In genomic region chr4:85737254-85737653, GRCh38 we compare ENCODE assay signal across 18 cellular contexts.
"Had no signal": no experiment of that assay in that cellular context is flagged by ENCODE, and none has a peak within 500 bp of the region (broad histone marks: within the 10 kb centered on the region; RNA-seq: fewer than 3 reads in every experiment).

No MANE protein-coding gene starts in this region.

- H3K36me3 ChIP-seq: esophagus squamous epithelium, left ventricle myocardium inferior, neural progenitor cell, pancreas, right lobe of liver, tibial nerve, WERI-Rb-1 had no signal

- H3K4me1 ChIP-seq: neural progenitor cell, right lobe of liver had no signal

- H3K27ac ChIP-seq: esophagus squamous epithelium, left ventricle myocardium inferior, neural progenitor cell, pancreas, right lobe of liver, WERI-Rb-1 had no signal

- ATAC-seq: effector memory CD8-positive, alpha-beta T cell; pancreas; stimulated activated effector memory CD8-positive, alpha-beta T cell treated with anti-CD3 and anti-CD28 coated beads, Interleukin-12 subunit alpha, Interleukin-12 subunit beta, amount 100 ng/mL, for 72 hours had no signal

- H3K36me3 Mint-ChIP-seq: activated naive CD8-positive, alpha-beta T cell; immature natural killer cell; neural progenitor cell; stimulated activated effector memory CD8-positive, alpha-beta T cell treated with anti-CD3 and anti-CD28 coated beads, Interleukin-12 subunit alpha, Interleukin-12 subunit beta, amount 100 ng/mL, for 72 hours had no signal

- H2AFZ ChIP-seq: neural progenitor cell had no signal

- H3K4me3 Mint-ChIP-seq: activated naive CD8-positive, alpha-beta T cell; effector memory CD8-positive, alpha-beta T cell; immature natural killer cell; neural progenitor cell; stimulated activated effector memory CD8-positive, alpha-beta T cell treated with anti-CD3 and anti-CD28 coated beads, Interleukin-12 subunit alpha, Interleukin-12 subunit beta, amount 100 ng/mL, for 72 hours had no signal

- H3K4me3 ChIP-seq: esophagus squamous epithelium, left ventricle myocardium inferior, neural progenitor cell, pancreas, right lobe of liver, tibial nerve had no signal

- H3K9ac ChIP-seq: neural progenitor cell had no signal

- H3K4me1 Mint-ChIP-seq: immature natural killer cell; neural progenitor cell; stimulated activated effector memory CD8-positive, alpha-beta T cell treated with anti-CD3 and anti-CD28 coated beads, Interleukin-12 subunit alpha, Interleukin-12 subunit beta, amount 100 ng/mL, for 72 hours had no signal

- H3K27ac Mint-ChIP-seq: activated naive CD8-positive, alpha-beta T cell; effector memory CD8-positive, alpha-beta T cell; immature natural killer cell; neural progenitor cell; stimulated activated effector memory CD8-positive, alpha-beta T cell treated with anti-CD3 and anti-CD28 coated beads, Interleukin-12 subunit alpha, Interleukin-12 subunit beta, amount 100 ng/mL, for 72 hours had no signal

- H3K9me3 ChIP-seq: esophagus squamous epithelium, left ventricle myocardium inferior, pancreas, right lobe of liver, tibial nerve had no signal

- H3K27me3 ChIP-seq: esophagus squamous epithelium, neural progenitor cell, pancreas, right lobe of liver, tibial nerve had no signal

- DNase-seq: activated CD4-positive, alpha-beta T cell treated with anti-CD3 and anti-CD28 coated beads, Interleukin-2, amount 50 U/mL, for 4 hours; dermis blood vessel endothelial cell; effector memory CD8-positive, alpha-beta T cell; esophagus squamous epithelium; immature natural killer cell; kidney glomerular epithelial cell; left ventricle myocardium inferior; mammary epithelial cell; pancreas; right lobe of liver; small intestine; stimulated activated CD4-positive, alpha-beta T cell treated with anti-CD3 and anti-CD28 coated beads, Interleukin-4, amount 100 ng/mL, for 24 hours; T-helper 2 cell; WERI-Rb-1 had no signal

- H3K27me3 Mint-ChIP-seq: activated naive CD8-positive, alpha-beta T cell; effector memory CD8-positive, alpha-beta T cell had no signal

- H3K9me3 Mint-ChIP-seq: neural progenitor cell had no signal

- H3K4me2 ChIP-seq: neural progenitor cell had no signal
